ENCODE assay signal across 13 cellular contexts in genomic region chr10:88027570-88027969, GRCh38.
DNase-seq lines count a peak whose midpoint lies in the region; ATAC-seq and TF ChIP-seq lines count a peak whose summit lies in the region.
"Had no signal": no experiment of that assay in that cellular context is flagged by ENCODE, and none has a peak within 500 bp of the region (broad histone marks: within the 10 kb centered on the region; RNA-seq: fewer than 3 reads in every experiment).

No MANE protein-coding gene starts in this region.

- TF ChIP-seq CTCF in OCI-LY7 (conservative IDR thresholded peaks at IDR 0.05; ENCODE audit: low read length) = no peak

- CTCF ChIA-PET in OCI-LY7 (lab: Charles Lee; ENCODE audit: unreplicated experiment) = interaction anchor here (1.1 kb wide), 1 partner anchor 357 kb away, joined by 3 read pairs; no protein-coding TSS in a partner anchor

- H3K79me2 ChIP-seq in OCI-LY7 (ENCODE audit: insufficient read depth, low read depth, low read length) = no peaks in the 10 kb centered on the region

- H3K36me3 ChIP-seq in BLaER1 treated with 17β-estradiol and CSF1 and Interleukin-3, amounts not matched to agents 10 nM and 100 nM = no peaks in the 10 kb centered on the region
- no peaks in the 10 kb centered on the region for H3K36me3 ChIP-seq in OCI-LY7 (ENCODE audit: insufficient read depth, low read length)
- H3K36me3 ChIP-seq: uterus had no signal

- H3K9ac ChIP-seq in BLaER1 treated with 17β-estradiol and CSF1 and Interleukin-3, amounts not matched to agents 10 nM and 100 nM = peak overlapping the region in 4 of 11 experiments; percentile 1 to 37 (median 8); a peak in 2 of 22 replicates

- ATAC-seq in GM21529 (IDR thresholded peaks at IDR 0.05; ENCODE audit: unreplicated experiment) = peak; percentile 55

- intact Hi-C loops in OCI-LY7 (cut with micrococcal nuclease; ENCODE audit: unreplicated experiment) = loop anchor here (1.0 to 5.0 kb wide), 3 partner anchors 64 to 360 kb away; no protein-coding TSS in a partner anchor
- intact Hi-C loops in activated CD4-positive, alpha-beta T cell treated with anti-CD3 and anti-CD28 coated beads, Interleukin-2, amount 10 ng/mL, durations not matched to agents 24 days and 14 days (cut with micrococcal nuclease) = no loop called here

- POLR2A ChIA-PET in OCI-LY7 (lab: Charles Lee) = interaction anchor here (0.8 to 2.3 kb wide), 9 partner anchors 18 to 106 kb away, joined by 3 to 9 read pairs (median 4); no protein-coding TSS in a partner anchor

- peak overlapping the region in 10 of 11 experiments; percentile 15 to 68 (median 60); a peak in 20 of 22 replicates for H3K27ac ChIP-seq in BLaER1 treated with 17β-estradiol and CSF1 and Interleukin-3, amounts not matched to agents 10 nM and 100 nM
- H3K27ac ChIP-seq in OCI-LY7 (ENCODE audit: low read depth, low read length, poor library complexity, severe bottlenecking) = peak overlapping the region; percentile 70
- H3K27ac ChIP-seq: uterus had no signal

- H3K9me2 ChIP-seq in OCI-LY7 (ENCODE audit: insufficient read depth, low read length) = no peaks in the 10 kb centered on the region

- peak; percentile 61 for DNase-seq in OCI-LY7 (ENCODE audit: low spot score)
- peak; percentile 70 for DNase-seq in medulla oblongata (ENCODE audit: extremely low spot score)
- DNase-seq in activated CD4-positive, alpha-beta T cell treated with anti-CD3 and anti-CD28 coated beads, Interleukin-2, amount 50 U/mL, for 1 hour = no peak
- no peak for DNase-seq in NCI-H526 (lab: John Stamatoyannopoulos, UW)
- DNase-seq in activated CD4-positive, alpha-beta T cell treated with anti-CD3 and anti-CD28 coated beads, Interleukin-2, amount 10 ng/mL, durations not matched to agents 24 days and 14 days = no peak
- no peak for DNase-seq in activated gamma-delta T cell (lab: John Stamatoyannopoulos, UW)
- DNase-seq: activated gamma-delta T cell treated with Interleukin-2 at 50 U/mL for 16 hours, dermis blood vessel endothelial cell, NCI-H446 treated with DMSO at 0.1 percent for 48 hours, uterus had no signal

- no peak overlapping the region for H3K4me3 Mint-ChIP-seq in activated CD4-positive, alpha-beta T cell treated with anti-CD3 and anti-CD28 coated beads, Interleukin-2, amount 10 ng/mL, durations not matched to agents 24 days and 14 days

- no peak overlapping the region for H3K27ac Mint-ChIP-seq in activated CD4-positive, alpha-beta T cell treated with anti-CD3 and anti-CD28 coated beads, Interleukin-2, amount 10 ng/mL, durations not matched to agents 24 days and 14 days

- no TSS peak for BruUV-seq in OCI-LY7 (replicated peaks; lab: Mats Ljungman, UMichigan)

- H3K36me3 Mint-ChIP-seq in activated CD4-positive, alpha-beta T cell treated with anti-CD3 and anti-CD28 coated beads, Interleukin-2, amount 10 ng/mL, durations not matched to agents 24 days and 14 days (ENCODE audit: low read depth) = no peaks in the 10 kb centered on the region
- H3K36me3 Mint-ChIP-seq: IgD-negative memory B cell had no signal

- no peaks in the 10 kb centered on the region for H4K20me1 ChIP-seq in BLaER1 treated with 17β-estradiol and CSF1 and Interleukin-3, amounts not matched to agents 10 nM and 100 nM
- H4K20me1 ChIP-seq in OCI-LY7 (ENCODE audit: insufficient read depth, low read length) = no peaks in the 10 kb centered on the region

- H3K27me3 Mint-ChIP-seq in activated CD4-positive, alpha-beta T cell treated with anti-CD3 and anti-CD28 coated beads, Interleukin-2, amount 10 ng/mL, durations not matched to agents 24 days and 14 days = peaks cover 3% of the 10 kb centered on the region

- H2AFZ ChIP-seq in OCI-LY7 (ENCODE audit: low read length) = peak overlapping the region; percentile 95

- H3K27me3 ChIP-seq in BLaER1 treated with 17β-estradiol and CSF1 and Interleukin-3, amounts not matched to agents 10 nM and 100 nM = no peaks in the 10 kb centered on the region
- H3K27me3 ChIP-seq: uterus had no signal

- H3K4me1 ChIP-seq in BLaER1 treated with 17β-estradiol and CSF1 and Interleukin-3, amounts not matched to agents 10 nM and 100 nM = peaks cover 43 to 55% (median 49%) of the 10 kb centered on the region in 10 experiments
- peaks cover 29% of the 10 kb centered on the region for H3K4me1 ChIP-seq in OCI-LY7 (ENCODE audit: insufficient read depth, low read length, poor library complexity, severe bottlenecking)
- H3K4me1 ChIP-seq: uterus had no signal

- no peak overlapping the region for H3K4me3 ChIP-seq in BLaER1 treated with 17β-estradiol and CSF1 and Interleukin-3, amounts not matched to agents 10 nM and 100 nM
- H3K4me3 ChIP-seq in OCI-LY7 (ENCODE audit: low read depth, low read length, poor library complexity, severe bottlenecking) = peak overlapping the region; percentile 47
- H3K4me3 ChIP-seq: uterus had no signal

- H3K9me3 Mint-ChIP-seq in activated CD4-positive, alpha-beta T cell treated with anti-CD3 and anti-CD28 coated beads, Interleukin-2, amount 10 ng/mL, durations not matched to agents 24 days and 14 days = peaks cover 7% of the 10 kb centered on the region
- H3K9me3 Mint-ChIP-seq: IgD-negative memory B cell had no signal

- H3K9me3 ChIP-seq in BLaER1 treated with 17β-estradiol and CSF1 and Interleukin-3, amounts not matched to agents 10 nM and 100 nM (replicated peaks in 1 of 11) = peaks cover 0 to 9% (median 5%) of the 10 kb centered on the region in 11 experiments; a peak in 11 of 22 replicates
- H3K9me3 ChIP-seq in OCI-LY7 (ENCODE audit: low read length) = no peaks in the 10 kb centered on the region
- H3K9me3 ChIP-seq: uterus had no signal

- H3K4me1 Mint-ChIP-seq in activated CD4-positive, alpha-beta T cell treated with anti-CD3 and anti-CD28 coated beads, Interleukin-2, amount 10 ng/mL, durations not matched to agents 24 days and 14 days = peaks cover 4% of the 10 kb centered on the region

- peak overlapping the region; percentile 36 to 63 (median 57); a peak in 21 of 22 replicates for H3K4me2 ChIP-seq in BLaER1 treated with 17β-estradiol and CSF1 and Interleukin-3, amounts not matched to agents 10 nM and 100 nM
- peak overlapping the region; percentile 75 for H3K4me2 ChIP-seq in OCI-LY7 (ENCODE audit: low read length)

Comparison
In these comparisons a context has a peak if more than half of its experiments do, and no peak if none do; other contexts are left out.
1. DNase-seq: peak in OCI-LY7 (single experiment) and medulla oblongata (single experiment); none in activated CD4-positive, alpha-beta T cell treated with anti-CD3 and anti-CD28 coated beads, Interleukin-2, amount 50 U/mL, for 1 hour (single experiment), NCI-H526 (0 of 2), activated CD4-positive, alpha-beta T cell treated with anti-CD3 and anti-CD28 coated beads, Interleukin-2, amount 10 ng/mL, durations not matched to agents 24 days and 14 days (single experiment) and activated gamma-delta T cell (single experiment).